ENCODE assay signal across 22 cellular contexts in genomic region chr6:4451101-4451500, GRCh38.
"Had no signal": no experiment of that assay in that cellular context is flagged by ENCODE, and none has a peak within 500 bp of the region (broad histone marks: within the 10 kb centered on the region; RNA-seq: fewer than 3 reads in every experiment).

No MANE protein-coding gene starts in this region.

- H3K36me3 ChIP-seq: SJSA1 had no signal

- FAIRE-seq: HTR-8/SVneo, K562, RCC 7860 had no signal

- H3K27ac ChIP-seq: KMS-11, SJSA1, SK-N-MC had no signal

- H3K9me3 ChIP-seq: SJSA1 had no signal

- ATAC-seq: K562 had no signal

- DNase-seq: Kasumi-1, MM.1S, NCI-H1092 treated with DMSO at 0.1 percent for 48 hours, NCI-H1436, NCI-H187, NCI-H2029, NCI-H2081 treated with DMSO at 0.1 percent for 48 hours, NCI-H2171, NCI-H226, NCI-H446 treated with DMSO at 0.1 percent for 48 hours, NCI-H510A treated with DMSO at 0.1 percent for 48 hours, NCI-H526, NCI-H748 treated with DMSO at 0.1 percent for 48 hours, Right ventricle myocardium superior, RPMI8226, SIG-M5 had no signal

- H3K27me3 ChIP-seq: SJSA1 had no signal

- H3K9ac ChIP-seq: KMS-11 had no signal

- H3K4me3 ChIP-seq: K562, SJSA1, SK-N-MC had no signal

- H3K4me2 ChIP-seq: KMS-11 had no signal

- H3K4me1 ChIP-seq: SJSA1 had no signal
